ENCODE assay signal across 17 cellular contexts in the genomic region with DNA sequence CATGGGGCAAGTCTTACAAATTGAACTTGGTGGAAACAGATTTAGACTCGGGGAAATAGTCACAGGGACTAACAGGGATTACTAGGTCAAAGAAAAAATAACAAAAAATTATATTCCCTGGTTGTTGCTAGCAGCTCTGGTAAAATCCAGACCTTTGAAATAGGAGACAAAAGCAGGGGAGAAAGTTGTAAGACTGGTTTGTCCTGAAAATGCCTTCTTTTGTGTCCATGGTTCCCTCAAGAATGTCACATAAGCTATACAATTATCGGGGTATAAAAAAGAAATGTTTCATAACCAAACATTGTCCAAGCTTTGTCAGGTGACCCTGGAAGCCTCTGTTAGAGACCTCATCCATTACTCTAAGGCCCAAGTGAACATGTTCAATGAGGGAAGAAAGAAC. TPM values are rescaled to one million over a fixed set of nuclear protein-coding genes. Genes with fewer than 3 reads are reported as not detected.
"Had no signal": no experiment of that assay in that cellular context is flagged by ENCODE, and none has a peak within 500 bp of the region (broad histone marks: within the 10 kb centered on the region; RNA-seq: fewer than 3 reads in every experiment).

No MANE protein-coding gene starts in this region.

- H3K4me1 Mint-ChIP-seq: endodermal cell, nephron progenitor cell had no signal

- DNase-seq: activated T-cell treated with anti-CD3 and anti-CD28 coated beads, Interleukin-2, amount 50 U/mL, for 1 hour; amniotic stem cell; body of pancreas; dermis blood vessel endothelial cell; endodermal cell; head of caudate nucleus; left ventricle myocardium superior; mesendoderm; nephron progenitor cell; sigmoid colon; stimulated activated CD4-positive, alpha-beta T cell treated with anti-CD3 and anti-CD28 coated beads, Interleukin-12 subunit alpha, Interleukin-12 subunit beta, amount 100 ng/mL, for 4 hours; stimulated activated naive CD4-positive, alpha-beta T cell; substantia nigra; T-helper 2 cell; transverse colon had no signal

- H3K27me3 Mint-ChIP-seq: activated naive CD4-positive, alpha-beta T cell treated with anti-CD3 and anti-CD28 coated beads, Interleukin-2, amount 50 U/mL, for 24 hours had no signal

- H3K4me3 ChIP-seq: body of pancreas, sigmoid colon, transverse colon had no signal

- H3K27ac ChIP-seq: sigmoid colon, transverse colon had no signal

- H3K36me3 ChIP-seq: sigmoid colon, transverse colon had no signal

- H3K27ac Mint-ChIP-seq: activated naive CD4-positive, alpha-beta T cell treated with anti-CD3 and anti-CD28 coated beads, Interleukin-2, amount 50 U/mL, for 24 hours; endodermal cell; nephron progenitor cell had no signal

- H3K9me3 ChIP-seq: body of pancreas, sigmoid colon, transverse colon had no signal

- H3K27me3 ChIP-seq: body of pancreas, sigmoid colon, transverse colon had no signal

- H3K4me1 ChIP-seq: sigmoid colon, transverse colon had no signal

- H3K4me3 Mint-ChIP-seq: activated naive CD4-positive, alpha-beta T cell treated with anti-CD3 and anti-CD28 coated beads, Interleukin-2, amount 50 U/mL, for 24 hours; endodermal cell; nephron progenitor cell had no signal

- ATAC-seq: activated CD4-positive, CD25-positive, alpha-beta regulatory T cell treated with anti-CD3 and anti-CD28 coated beads, Interleukin-2, amount 50 U/mL, for 24 hours; body of pancreas; left ventricle myocardium superior had no signal

RNA-seq across cellular contexts. Expression of gene TFAP2E, which starts 49.0 kb away (rescaled TPM):
- total RNA-seq: body of pancreas had no signal
